8 cellular contexts compared by ENCODE assay signal in the genomic region with DNA sequence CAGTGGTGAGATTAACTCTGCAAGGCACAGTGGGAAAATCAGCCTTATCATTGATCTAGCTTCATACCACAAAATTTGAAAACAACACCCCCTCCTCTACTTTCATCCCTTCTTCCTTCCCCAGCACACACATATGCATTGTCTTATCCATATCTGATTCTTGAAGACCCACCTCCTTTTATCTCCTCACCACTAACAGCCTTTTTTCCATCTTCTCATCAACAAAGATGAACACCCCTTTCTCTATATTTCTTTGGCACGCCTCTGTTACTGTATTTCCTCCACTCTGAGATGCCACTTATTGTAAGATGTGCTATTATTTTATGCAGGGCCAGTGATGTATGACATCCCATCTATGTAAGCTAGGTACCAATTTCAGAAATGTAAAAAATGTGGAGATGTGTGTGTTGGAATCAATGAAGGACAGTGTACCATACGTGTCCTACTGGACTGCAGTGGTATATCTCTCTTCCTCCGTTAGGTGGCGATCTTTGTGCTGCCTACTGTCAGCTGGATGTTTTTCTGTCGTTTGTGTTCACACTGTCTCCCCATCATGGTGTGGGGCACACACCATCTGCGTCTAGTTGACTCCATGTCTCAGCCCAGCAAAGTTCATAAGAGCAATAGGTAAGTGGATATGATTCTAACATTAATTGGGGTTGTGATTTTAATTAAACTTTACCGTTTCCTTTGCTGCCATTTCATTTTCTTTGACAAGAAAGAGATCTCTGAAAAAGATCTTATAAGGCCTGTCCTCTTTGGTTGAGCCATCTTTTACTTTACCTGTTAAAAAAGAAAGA. TPM values are rescaled to one million over a fixed set of nuclear protein-coding genes. Genes with fewer than 3 reads are reported as not detected.
DNase-seq lines count a peak whose midpoint lies in the region; ATAC-seq lines count a peak whose summit lies in the region.

No MANE protein-coding gene starts in this region.

- DNase-seq in DMS53 treated with DMSO at 0.1 percent for 48 hours (lab: John Stamatoyannopoulos, UW; ENCODE audit: unreplicated experiment): peak; percentile 81
- peak; percentile 51 for DNase-seq in Jurkat, Clone E6-1 (ENCODE audit: low read depth, low spot score)
- DNase-seq in OCI-M1 (lab: John Stamatoyannopoulos, UW): peak; percentile 63
- peak; percentile 9 for DNase-seq in activated effector memory CD4-positive, alpha-beta T cell treated with Interleukin-2 at 50 U/mL for 16 hours
- peak in 37 of 42 donors; percentile 4 to 76 (median 45) for DNase-seq in head of caudate nucleus
- DNase-seq in renal cortical epithelial cell (ENCODE audit: low read depth): peak; percentile 54

- no peak overlapping the region for H3K4me3 ChIP-seq in Jurkat, Clone E6-1 (ENCODE audit: low read length)

- peak; percentile 84 for ATAC-seq in GM21390 (IDR thresholded peaks at IDR 0.05; ENCODE audit: unreplicated experiment)
- no peak for ATAC-seq in GM18520 (IDR thresholded peaks at IDR 0.05; ENCODE audit: unreplicated experiment)

- intact Hi-C loops in head of caudate nucleus (cut with DNase I): no loop called here

RNA-seq across cellular contexts. Expression of gene CCDC38, which starts 24.0 kb away (rescaled TPM):
- polyA plus RNA-seq in Jurkat, Clone E6-1 (2012; ENCODE audit: insufficient read depth, insufficient read length): 1.3 TPM
- 0.10 TPM in 1 of 2 replicates, not detected in the other for total RNA-seq in renal cortical epithelial cell

RNA-seq across cellular contexts. Expression of gene AMDHD1, which starts 24.7 kb away (rescaled TPM):
- 1.1 TPM for polyA plus RNA-seq in Jurkat, Clone E6-1 (2012; ENCODE audit: insufficient read depth, insufficient read length)
- total RNA-seq in renal cortical epithelial cell: 0.17 and 0.45 TPM in 2 replicates

RNA-seq across cellular contexts. Expression of gene SNRPF, which starts 59.6 kb away (rescaled TPM):
- 424 TPM for polyA plus RNA-seq in Jurkat, Clone E6-1 (2012; ENCODE audit: insufficient read depth, insufficient read length)
- 8.2 and 12.7 TPM in 2 replicates for total RNA-seq in renal cortical epithelial cell

Comparison
In these comparisons a context has a peak if more than half of its experiments do, and no peak if none do; other contexts are left out.
1. DNase-seq: peak in every context shown above with its lines; median percentile 81 in DMS53 treated with DMSO at 0.1 percent for 48 hours; 63 in OCI-M1; 54 in renal cortical epithelial cell; 51 in Jurkat, Clone E6-1; 45 in head of caudate nucleus; 9 in activated effector memory CD4-positive, alpha-beta T cell treated with Interleukin-2 at 50 U/mL for 16 hours.